21 cellular contexts compared by ENCODE assay signal in the genomic region with DNA sequence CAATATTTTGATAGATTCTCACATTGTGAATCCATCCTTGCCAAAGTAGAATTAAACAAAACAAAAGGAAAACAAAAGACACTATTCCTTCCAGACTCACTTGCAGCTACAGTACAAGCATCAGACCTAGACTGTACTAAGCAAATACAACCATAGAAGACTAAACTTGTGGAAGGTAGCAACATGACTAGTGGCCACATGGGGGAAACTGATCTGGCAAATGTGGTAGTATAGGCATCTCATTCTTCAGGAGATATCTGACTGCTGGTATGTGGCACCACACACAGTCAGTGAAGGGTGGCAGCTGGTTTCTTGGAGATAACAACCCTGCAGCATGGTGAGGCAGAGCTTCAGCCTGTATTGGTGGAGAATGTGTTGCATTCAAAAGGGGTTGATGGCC.
A peak's percentile ranks its signal among the peaks of the same experiment; 100 is the strongest.
DNase-seq lines count a peak whose midpoint lies in the region; ATAC-seq, FAIRE-seq and TF ChIP-seq lines count a peak whose summit lies in the region.
"Had no signal": no experiment of that assay in that cellular context is flagged by ENCODE, and none has a peak within 500 bp of the region (broad histone marks: within the 10 kb centered on the region; RNA-seq: fewer than 3 reads in every experiment).

No MANE protein-coding gene starts in this region.

- RAD21 ChIA-PET in HCT116 (lab: Charles Lee; ENCODE audit: low non-redundant PET in 1 of 2, low total read pairs in 2 of 2, uncharacterized antibody in 2 of 2, unreplicated experiment in 2 of 2) = no interaction called here

- no peak overlapping the region for H3K4me2 ChIP-seq in HCT116 (ENCODE audit: low read length)
- no peak overlapping the region for H3K4me2 ChIP-seq in neuronal stem cell (ENCODE audit: insufficient read depth, low read length, poor library complexity, severe bottlenecking)
- H3K4me2 ChIP-seq: A549, BLaER1 had no signal

- peaks cover 3% of the 10 kb centered on the region; the same call in 1 of the 2 replicates for H3K9me2 ChIP-seq in HCT116 (ENCODE audit: insufficient read depth)

- no peak overlapping the region for H3K23ac ChIP-seq in neuronal stem cell (ENCODE audit: low read depth, low read length, poor library complexity)

- H3K4ac ChIP-seq in neuronal stem cell (ENCODE audit: low read length) = no peak overlapping the region

- CTCF ChIA-PET in HCT116 (lab: Charles Lee) = no interaction called here

- H3K27ac ChIP-seq in HCT116 (ENCODE audit: low read depth, low read length) (no peak overlapping the region), endodermal cell (ENCODE audit: low read depth, low read length) (no peak overlapping the region), neuronal stem cell (replicated peaks; ENCODE audit: low read length) (no peak overlapping the region), uterus (no peak overlapping the region)
- H3K27ac ChIP-seq: A549, BLaER1, C4-2B had no signal

- no peaks in the 10 kb centered on the region for H3K79me2 ChIP-seq in HCT116 (ENCODE audit: insufficient read depth, low read length)

- H3K36me3 ChIP-seq in HCT116 (ENCODE audit: control insufficient read depth in 1 of 2, insufficient read depth in 2 of 2, low read length in 2 of 2) (no peaks in the 10 kb centered on the region), endodermal cell (ENCODE audit: control insufficient read depth, insufficient read depth, low read length) (no peaks in the 10 kb centered on the region), neuronal stem cell (replicated peaks in 1 of 2; ENCODE audit: control insufficient read depth in 2 of 2, insufficient read depth in 2 of 2, low read length in 2 of 2) (no peaks in the 10 kb centered on the region), uterus (no peaks in the 10 kb centered on the region)
- H3K36me3 ChIP-seq: BLaER1 had no signal

- no peaks in the 10 kb centered on the region; the same call in 1 of the 2 replicates for H4K20me1 ChIP-seq in HCT116 (ENCODE audit: insufficient read depth)
- H4K20me1 ChIP-seq: BLaER1 had no signal

- TF ChIP-seq CTCF in HCT116 (IDR thresholded peaks at IDR 0.05 in 2 of 3, conservative IDR thresholded peaks at IDR 0.05 in 1 of 3; ENCODE audit: borderline replicate concordance in 1 of 3, insufficient read depth in 1 of 3, low read depth in 2 of 3, low read length in 2 of 3) = no peak
- TF ChIP-seq CTCF in endodermal cell (conservative IDR thresholded peaks at IDR 0.05) = no peak
- no peak for TF ChIP-seq CTCF in uterus (IDR thresholded peaks at IDR 0.05)

- no peak overlapping the region for H2AK5ac ChIP-seq in neuronal stem cell (ENCODE audit: low read depth, low read length)

- no peak overlapping the region for H2AFZ ChIP-seq in HCT116 (ENCODE audit: low read depth, low read length, poor library complexity, severe bottlenecking)
- H2AFZ ChIP-seq in neuronal stem cell (ENCODE audit: low read length) = no peak overlapping the region

- no TSS peak for BruUV-seq in HCT116 (replicated peaks; lab: Mats Ljungman, UMichigan)

- DNase-seq in HCT116 (ENCODE audit: low read depth, low spot score) (no peak), HTR-8/SVneo (ENCODE audit: insufficient read length, low spot score) (no peak), endodermal cell (no peak), neuronal stem cell (ENCODE audit: low spot score) (no peak), uterus (no peak), NCI-H2107 treated with DMSO at 0.1 percent for 48 hours (lab: John Stamatoyannopoulos, UW; ENCODE audit: unreplicated experiment) (no peak), ACHN (no peak)
- DNase-seq: 8988T; Caco-2; CD8-positive, alpha-beta T cell; DMS153; DND-41; H9; HFFc6 had no signal

- no peaks in the 10 kb centered on the region for H3K9me3 ChIP-seq in HCT116 (ENCODE audit: control insufficient read depth in 1 of 2, insufficient read depth in 1 of 2, low read depth in 1 of 2, low read length in 2 of 2)
- peaks cover 34% of the 10 kb centered on the region for H3K9me3 ChIP-seq in endodermal cell (ENCODE audit: control insufficient read depth, low read length)
- H3K9me3 ChIP-seq in neuronal stem cell (replicated peaks in 1 of 2; ENCODE audit: control insufficient read depth in 2 of 2, insufficient read depth in 1 of 2, low read depth in 1 of 2, low read length in 2 of 2) = peaks cover 0 to 3% of the 10 kb centered on the region in 2 donors
- no peaks in the 10 kb centered on the region for H3K9me3 ChIP-seq in uterus
- H3K9me3 ChIP-seq: A549, BLaER1 had no signal

- no peak overlapping the region for H4K91ac ChIP-seq in neuronal stem cell (ENCODE audit: low read depth, low read length, poor library complexity)

- H3K18ac ChIP-seq in neuronal stem cell (ENCODE audit: low read length) = no peak overlapping the region

- H3K9ac ChIP-seq in HCT116 (ENCODE audit: low read length) (no peak overlapping the region), endodermal cell (ENCODE audit: extremely low read depth, low read length, poor library complexity, severe bottlenecking) (no peak overlapping the region), neuronal stem cell (ENCODE audit: low read depth, low read length, poor library complexity) (peak overlapping the region; percentile 50)
- H3K9ac ChIP-seq: BLaER1 had no signal

- ATAC-seq in HCT116 = peak; percentile 53
- ATAC-seq: A549; CD8-positive, alpha-beta T cell had no signal

- H3K36me3 Mint-ChIP-seq in endodermal cell (ENCODE audit: low read depth) = peaks cover 2% of the 10 kb centered on the region
- H3K36me3 Mint-ChIP-seq: CD4-positive, CD25-positive, alpha-beta regulatory T cell; CD8-positive, alpha-beta T cell had no signal

- no peak for TF ChIP-seq POLR2A in HCT116 (IDR thresholded peaks at IDR 0.05; ENCODE audit: borderline replicate concordance, extremely low read depth, insufficient read depth, insufficient read length)
- TF ChIP-seq POLR2A in uterus (IDR thresholded peaks at IDR 0.05) = no peak

- H3K4me1 ChIP-seq in HCT116 (ENCODE audit: control insufficient read depth in 1 of 2, insufficient read depth in 2 of 2, low read length in 2 of 2) (no peaks in the 10 kb centered on the region), endodermal cell (ENCODE audit: control insufficient read depth, insufficient read depth, low read length) (peaks cover 5% of the 10 kb centered on the region), neuronal stem cell (ENCODE audit: control insufficient read depth in 2 of 2, insufficient read depth in 1 of 2, low read depth in 1 of 2, low read length in 2 of 2) (no peaks in the 10 kb centered on the region), uterus (no peaks in the 10 kb centered on the region)
- H3K4me1 ChIP-seq: A549, BLaER1 had no signal

- H3K4me1 Mint-ChIP-seq in endodermal cell = peaks cover 14% of the 10 kb centered on the region
- H3K4me1 Mint-ChIP-seq: CD4-positive, CD25-positive, alpha-beta regulatory T cell; H9 had no signal

- peak; percentile 13 for FAIRE-seq in HTR-8/SVneo (lab: Jason Lieb, UNC)
- FAIRE-seq: A549, G401.6, GM12892, H1 had no signal

- no peaks in the 10 kb centered on the region for H3K27me3 ChIP-seq in HCT116 (ENCODE audit: insufficient read depth, low read length)
- H3K27me3 ChIP-seq in endodermal cell (ENCODE audit: control insufficient read depth, insufficient read depth, low read length, poor library complexity, severe bottlenecking) = no peaks in the 10 kb centered on the region
- H3K27me3 ChIP-seq in neuronal stem cell (ENCODE audit: control insufficient read depth in 3 of 3, insufficient read depth in 3 of 3, low read depth in 1 of 3, low read length in 3 of 3) = no peaks in the 10 kb centered on the region
- H3K27me3 ChIP-seq in uterus = no peaks in the 10 kb centered on the region
- H3K27me3 ChIP-seq: BLaER1 had no signal

- TF ChIP-seq RAD21 in HCT116 (IDR thresholded peaks at IDR 0.05; ENCODE audit: low read depth) = no peak

- H4K8ac ChIP-seq in neuronal stem cell (ENCODE audit: low read depth, low read length) = no peak overlapping the region

- POLR2A ChIA-PET in HCT116 (lab: Charles Lee) = no interaction called here

- no peaks in the 10 kb centered on the region for H3K79me1 ChIP-seq in neuronal stem cell (ENCODE audit: low read depth, low read length)

- H2BK12ac ChIP-seq in neuronal stem cell (ENCODE audit: low read length) = no peak overlapping the region

- in situ Hi-C loops in ACHN (cut with HindIII; ENCODE audit: low pct_ligation_motif_present, low pct_unique_long_range_greater_than_20kb, low sequenced_read_pairs) = no loop called here

- peaks cover 3% of the 10 kb centered on the region for H3K27me3 Mint-ChIP-seq in endodermal cell (ENCODE audit: insufficient read depth)

- intact Hi-C loops in HCT116 (cut with micrococcal nuclease) (no loop called here), uterus (cut with DNase I; ENCODE audit: low total_unique reads) (no loop called here)

- H3K27ac Mint-ChIP-seq in endodermal cell = no peak overlapping the region
- H3K27ac Mint-ChIP-seq: CD4-positive, CD25-positive, alpha-beta regulatory T cell; CD8-positive, alpha-beta T cell; H9; HFFc6 had no signal

- peaks cover 46% of the 10 kb centered on the region for H3K9me3 Mint-ChIP-seq in endodermal cell

- H2BK120ac ChIP-seq in neuronal stem cell (ENCODE audit: low read depth, low read length) = no peak overlapping the region

- no peak overlapping the region for H2BK15ac ChIP-seq in neuronal stem cell (ENCODE audit: low read length)

- no peak overlapping the region for H3K4me3 Mint-ChIP-seq in endodermal cell
- H3K4me3 Mint-ChIP-seq: CD4-positive, CD25-positive, alpha-beta regulatory T cell; CD8-positive, alpha-beta T cell; H9; HFFc6 had no signal

- H2BK5ac ChIP-seq in neuronal stem cell (ENCODE audit: low read length) = no peak overlapping the region

- H3K4me3 ChIP-seq in HCT116 (replicated peaks in 1 of 2; ENCODE audit: low read depth in 1 of 2, low read length in 2 of 2) (no peak overlapping the region), endodermal cell (ENCODE audit: low read length) (peak overlapping the region; percentile 5), neuronal stem cell (ENCODE audit: low read length in 2 of 2) (no peak overlapping the region), uterus (no peak overlapping the region)
- H3K4me3 ChIP-seq: A549, BLaER1 had no signal

- no peak overlapping the region for H3K14ac ChIP-seq in neuronal stem cell (ENCODE audit: low read length)

TF ChIP-seq in HCT116, 20 proteins besides CTCF, POLR2A, EP300 and RAD21 (continues in another document):
- TF ChIP-seq, protein P1, sequence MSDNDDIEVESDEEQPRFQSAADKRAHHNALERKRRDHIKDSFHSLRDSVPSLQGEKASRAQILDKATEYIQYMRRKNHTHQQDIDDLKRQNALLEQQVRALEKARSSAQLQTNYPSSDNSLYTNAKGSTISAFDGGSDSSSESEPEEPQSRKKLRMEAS (IDR thresholded peaks at IDR 0.05) = no peak
